Comparison of ENCODE assay signal across 22 cellular contexts in genomic region chr20:7025635-7026034, GRCh38.
"Had no signal": no experiment of that assay in that cellular context is flagged by ENCODE, and none has a peak within 500 bp of the region (broad histone marks: within the 10 kb centered on the region; RNA-seq: fewer than 3 reads in every experiment).

No MANE protein-coding gene starts in this region.

- H3K4me3 ChIP-seq: MG63 had no signal

- H3K27me3 ChIP-seq: MG63 had no signal

- ATAC-seq: HepG2 had no signal

- H3K9me3 ChIP-seq: MG63, SK-N-SH had no signal

- H3K36me3 ChIP-seq: MG63 had no signal

- DNase-seq: IMR-90, Karpas-422, KG1, MG63, NCI-H1092, NCI-H1105 treated with DMSO at 0.1 percent for 48 hours, NCI-H1417 treated with DMSO at 0.1 percent for 48 hours, NCI-H146, NCI-H1694 treated with DMSO at 0.1 percent for 48 hours, NCI-H1930, NCI-H2171, NCI-H226, NCI-H446, NCI-H510A, NCI-H524 treated with DMSO at 0.1 percent for 48 hours, NCI-H69, NCI-H774, Right ventricle myocardium superior, RPMI8226, SK-N-SH, SW 1271 had no signal
